26 cellular contexts compared by ENCODE assay signal in the genomic region with DNA sequence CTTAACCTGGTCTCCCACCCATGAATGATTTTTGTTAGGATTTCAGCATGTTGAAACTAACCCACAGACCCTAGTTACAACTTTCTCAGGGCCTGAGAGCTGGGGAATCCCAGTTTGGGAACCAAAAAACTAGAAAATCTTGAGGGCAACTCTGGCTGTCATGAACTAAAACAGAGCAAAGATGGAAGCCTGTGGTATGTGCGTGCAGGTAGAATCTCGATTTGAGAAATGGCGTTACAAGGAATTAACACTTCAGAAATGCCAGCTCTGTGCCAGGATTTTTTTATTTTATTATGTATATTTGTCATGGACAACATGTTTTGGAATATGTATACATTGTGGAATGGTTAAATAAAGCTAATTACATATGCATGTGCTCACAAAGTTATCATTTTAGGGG. TPM values are rescaled to one million over a fixed set of nuclear protein-coding genes. Genes with fewer than 3 reads are reported as not detected.
"Had no signal": no experiment of that assay in that cellular context is flagged by ENCODE, and none has a peak within 500 bp of the region (broad histone marks: within the 10 kb centered on the region; RNA-seq: fewer than 3 reads in every experiment).

No MANE protein-coding gene starts in this region.

- H3K36me3 ChIP-seq: MG63 had no signal

- H3K9me3 ChIP-seq: MG63, SK-N-SH had no signal

- H3K27me3 ChIP-seq: MG63 had no signal

- FAIRE-seq: HepG2 had no signal

- H3K9ac ChIP-seq: SK-N-SH had no signal

- DNase-seq: IMR-90, Karpas-422, KG1, MG63, NCI-H1048, NCI-H1105, NCI-H1436 treated with DMSO at 0.1 percent for 48 hours, NCI-H1694, NCI-H187 treated with DMSO at 0.1 percent for 48 hours, NCI-H2029 treated with DMSO at 0.1 percent for 48 hours, NCI-H2171 treated with DMSO at 0.1 percent for 48 hours, NCI-H345, NCI-H446 treated with DMSO at 0.1 percent for 48 hours, NCI-H510A treated with DMSO at 0.1 percent for 48 hours, NCI-H526, NCI-H748 treated with DMSO at 0.1 percent for 48 hours, PC-3, SHP77, SK-N-SH, SW 1271 had no signal

- ATAC-seq: HepG2, Panc1, PC-3 had no signal

- H3K4me3 ChIP-seq: MG63 had no signal

- H3K27ac ChIP-seq: RWPE1 had no signal

RNA-seq across cellular contexts. Expression of a gene that starts 36.4 kb away (rescaled TPM):
- total RNA-seq: HT1080, IMR-90, OCI-LY7, PC-3, SK-MEL-5 had no signal
- polyA plus RNA-seq: HepG2, IMR-90, SK-N-SH had no signal
